22 cellular contexts compared by ENCODE assay signal in genomic region chr7:146922777-146923176, GRCh38.
"Had no signal": no experiment of that assay in that cellular context is flagged by ENCODE, and none has a peak within 500 bp of the region (broad histone marks: within the 10 kb centered on the region; RNA-seq: fewer than 3 reads in every experiment).

No MANE protein-coding gene starts in this region.

- H3K27me3 Mint-ChIP-seq: naive thymus-derived CD4-positive, alpha-beta T cell had no signal

- DNase-seq: cerebellar nuclear complex; dorsolateral prefrontal cortex; effector CD8-positive, alpha-beta T cell; glutamatergic neuron; kidney; left cardiac atrium; left ventricle myocardium inferior; naive thymus-derived CD4-positive, alpha-beta T cell; nephron progenitor cell; posterior cingulate gyrus; sigmoid colon; stimulated activated CD4-positive, alpha-beta T cell treated with anti-CD3 and anti-CD28 coated beads, Interleukin-12 subunit alpha, Interleukin-12 subunit beta, amount 100 ng/mL, for 4 hours; stimulated activated naive CD4-positive, alpha-beta T cell; stomach; substantia nigra; transverse colon had no signal

- H3K27ac ChIP-seq: coronary artery, dorsolateral prefrontal cortex, gastroesophageal sphincter, left ventricle myocardium inferior, right atrium auricular region, sigmoid colon, skin epidermis, stomach, thoracic aorta, transverse colon had no signal

- H3K4me1 Mint-ChIP-seq: naive thymus-derived CD4-positive, alpha-beta T cell; nephron progenitor cell had no signal

- H3K36me3 Mint-ChIP-seq: naive thymus-derived CD4-positive, alpha-beta T cell had no signal

- H3K4me1 ChIP-seq: gastroesophageal sphincter, left ventricle myocardium inferior, right atrium auricular region, sigmoid colon, stomach, transverse colon had no signal

- H3K27me3 ChIP-seq: dorsolateral prefrontal cortex, gastroesophageal sphincter, right atrium auricular region, sigmoid colon, stomach, transverse colon had no signal

- H3K4me3 Mint-ChIP-seq: naive thymus-derived CD4-positive, alpha-beta T cell; nephron progenitor cell had no signal

- H3K4me3 ChIP-seq: coronary artery, dorsolateral prefrontal cortex, gastroesophageal sphincter, left ventricle myocardium inferior, lung, right atrium auricular region, sigmoid colon, skin epidermis, stomach, thoracic aorta, transverse colon had no signal

- H3K36me3 ChIP-seq: gastroesophageal sphincter, left ventricle myocardium inferior, right atrium auricular region, sigmoid colon, stomach, thoracic aorta, transverse colon had no signal

- H3K27ac Mint-ChIP-seq: naive thymus-derived CD4-positive, alpha-beta T cell; nephron progenitor cell had no signal

- ATAC-seq: gastroesophageal sphincter; left cardiac atrium; naive thymus-derived CD4-positive, alpha-beta T cell had no signal

- H3K9me3 ChIP-seq: right atrium auricular region, sigmoid colon, thoracic aorta had no signal
